1 cellular context compared by ENCODE assay signal in the genomic region with DNA sequence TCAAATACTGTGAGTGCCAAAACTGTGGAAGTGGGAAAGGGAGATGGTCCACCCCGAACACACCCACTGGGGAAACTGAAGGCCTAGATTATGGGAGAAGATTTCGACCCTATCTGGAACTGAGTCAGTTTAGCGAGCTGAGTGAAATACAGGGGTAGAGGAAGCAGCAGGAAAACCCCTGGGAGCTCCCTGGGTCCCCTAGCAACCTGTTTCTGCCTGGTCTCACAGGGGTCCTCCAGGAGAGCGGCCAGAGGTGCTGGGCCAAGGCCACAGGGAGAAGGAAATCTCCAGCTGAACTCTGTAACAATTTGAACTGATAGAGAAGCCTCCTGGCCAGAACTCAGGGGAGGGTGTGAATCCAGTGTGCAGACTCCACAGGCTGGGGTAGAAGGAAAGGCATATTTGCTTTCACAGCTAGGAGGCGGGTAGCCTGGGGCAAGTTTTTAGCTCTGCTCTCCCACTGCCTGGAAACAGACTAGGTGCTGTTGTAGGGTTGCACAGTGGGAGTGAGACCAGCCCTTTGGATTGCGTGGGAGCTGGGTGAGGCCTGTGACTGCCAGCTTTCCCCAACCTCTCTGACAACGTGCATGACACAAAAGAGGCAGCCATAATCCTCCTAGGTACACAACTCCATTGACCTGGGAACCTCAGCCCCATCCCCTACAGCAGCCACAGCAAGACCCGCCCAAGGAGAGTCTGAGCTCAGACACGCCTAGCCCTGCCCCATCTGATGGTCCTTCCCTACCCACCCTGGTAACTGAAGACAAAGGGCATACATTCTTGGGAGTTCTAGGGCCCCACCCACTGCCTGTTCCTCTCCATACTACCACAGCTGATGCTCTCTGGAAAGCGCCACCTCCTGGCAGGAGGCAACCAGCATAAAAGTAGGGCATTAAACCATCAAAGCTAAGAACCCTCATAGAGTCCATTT.
TF ChIP-seq lines count a peak whose summit lies in the region.

No MANE protein-coding gene starts in this region.

TF ChIP-seq in GM23338, 12 proteins besides CTCF, POLR2A, EP300 and RAD21 (continued from another document):
- TF ChIP-seq STAT1 (IDR thresholded peaks at IDR 0.05; ENCODE audit: unreplicated experiment), result no peak
